In the genomic region with DNA sequence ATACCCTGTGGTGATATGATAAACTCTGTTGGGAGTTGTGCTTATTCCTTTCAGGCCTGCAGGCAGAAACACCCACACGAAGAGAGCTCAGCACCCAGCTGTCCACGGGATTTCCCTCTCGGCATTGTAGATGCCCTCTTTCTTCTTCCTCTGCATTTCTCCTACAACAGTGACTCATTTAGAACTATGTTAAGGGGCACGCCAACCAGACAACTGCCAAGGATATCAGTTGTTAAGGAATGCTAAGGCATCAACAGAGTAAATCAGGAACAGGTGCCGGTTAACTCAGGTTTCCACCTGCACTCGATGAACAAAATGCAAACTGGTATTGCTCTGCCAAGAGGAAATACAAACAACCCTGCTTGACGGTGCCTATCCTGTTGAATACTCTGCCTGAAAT, we compare ENCODE assay signal across 11 cellular contexts.
DNase-seq lines count a peak whose midpoint lies in the region; ATAC-seq and TF ChIP-seq lines count a peak whose summit lies in the region.
"Had no signal": no experiment of that assay in that cellular context is flagged by ENCODE, and none has a peak within 500 bp of the region (broad histone marks: within the 10 kb centered on the region; RNA-seq: fewer than 3 reads in every experiment).

No MANE protein-coding gene starts in this region.

- no peak overlapping the region for H3K4me2 ChIP-seq in GM23248 (ENCODE audit: unreplicated experiment)
- no peak overlapping the region for H3K4me2 ChIP-seq in smooth muscle cell

- peak; percentile 75 for DNase-seq in A172 (ENCODE audit: low spot score)
- DNase-seq in GM23248 = peak; percentile 36
- peak; percentile 7 to 32 for DNase-seq in SJCRH30
- DNase-seq in inferior parietal cortex (ENCODE audit: extremely low spot score) = peak; percentile 30
- DNase-seq in GM13977 (ENCODE audit: low spot score) = no peak
- DNase-seq in smooth muscle cell (lab: John Stamatoyannopoulos, UW; ENCODE audit: unreplicated experiment) = no peak
- no peak for DNase-seq in NCI-H345 (lab: John Stamatoyannopoulos, UW)
- no peak for DNase-seq in upper lobe of right lung
- DNase-seq: endodermal cell, NCI-H1694 had no signal

- TF ChIP-seq CTCF in GM13977 (IDR thresholded peaks at IDR 0.05; ENCODE audit: extremely low read depth, insufficient read depth, missing control alignments) (no peak), smooth muscle cell (IDR thresholded peaks at IDR 0.05; ENCODE audit: borderline replicate concordance, insufficient read depth, poor library complexity, severe bottlenecking) (no peak), upper lobe of right lung (IDR thresholded peaks at IDR 0.05) (no peak)

- H4K20me1 ChIP-seq in GM23248 (ENCODE audit: insufficient read depth) (no peaks in the 10 kb centered on the region), smooth muscle cell (ENCODE audit: low read depth) (no peaks in the 10 kb centered on the region)

- H3K27ac ChIP-seq in GM23248 (no peak overlapping the region), SJCRH30 (no peak overlapping the region), smooth muscle cell (ENCODE audit: low read depth) (no peak overlapping the region), upper lobe of right lung (no peak overlapping the region)
- H3K27ac ChIP-seq: thoracic aorta had no signal

- H3K9ac ChIP-seq in GM23248 (no peak overlapping the region), smooth muscle cell (ENCODE audit: low read depth) (no peak overlapping the region)

- no peaks in the 10 kb centered on the region for H3K9me2 ChIP-seq in GM23248 (ENCODE audit: insufficient read depth)

- H3K4me1 ChIP-seq in GM23248 (ENCODE audit: insufficient read depth) (no peaks in the 10 kb centered on the region), SJCRH30 (no peaks in the 10 kb centered on the region), smooth muscle cell (ENCODE audit: low read depth) (no peaks in the 10 kb centered on the region), upper lobe of right lung (no peaks in the 10 kb centered on the region)

- H3K36me3 ChIP-seq in GM23248 (ENCODE audit: low read depth) (no peaks in the 10 kb centered on the region), SJCRH30 (no peaks in the 10 kb centered on the region), smooth muscle cell (ENCODE audit: low read depth) (no peaks in the 10 kb centered on the region), upper lobe of right lung (no peaks in the 10 kb centered on the region)
- H3K36me3 ChIP-seq: thoracic aorta had no signal

- in situ Hi-C loops in GM23248 (cut with MboI) (no loop called here), GM13977 (cut with MboI; ENCODE audit: low pct_unique_long_range_greater_than_20kb, low sequenced_read_pairs, unreplicated experiment) (no loop called here)

- H3K27me3 ChIP-seq in GM23248 (replicated peaks; ENCODE audit: insufficient read depth) = no peaks in the 10 kb centered on the region
- H3K27me3 ChIP-seq in SJCRH30 = no peaks in the 10 kb centered on the region
- H3K27me3 ChIP-seq in smooth muscle cell (ENCODE audit: low read depth) = no peaks in the 10 kb centered on the region
- no peaks in the 10 kb centered on the region for H3K27me3 ChIP-seq in upper lobe of right lung

- H3K79me2 ChIP-seq in GM23248 (ENCODE audit: insufficient read depth) (no peaks in the 10 kb centered on the region), smooth muscle cell (ENCODE audit: low read depth) (no peaks in the 10 kb centered on the region)

- 14 to 15% methylated on average over 7 of the region's 7 CpGs for WGBS in GM23248 (ENCODE audit: low coverage in 1 of 2, low lambda C conversion rate in 2 of 2, missing lambda C conversion rate in 2 of 2), 2 experiments
- WGBS in smooth muscle cell (ENCODE audit: low lambda C conversion rate) = 63% methylated on average over 7 of the region's 7 CpGs

- ATAC-seq in upper lobe of right lung = no peak

- intact Hi-C loops in upper lobe of right lung (cut with DNase I) = no loop called here

- no peaks in the 10 kb centered on the region for H3K9me3 ChIP-seq in GM23248 (ENCODE audit: low read depth)
- no peaks in the 10 kb centered on the region for H3K9me3 ChIP-seq in SJCRH30 (replicated peaks)
- no peaks in the 10 kb centered on the region for H3K9me3 ChIP-seq in smooth muscle cell (replicated peaks; ENCODE audit: low read depth)
- no peaks in the 10 kb centered on the region for H3K9me3 ChIP-seq in upper lobe of right lung
- H3K9me3 ChIP-seq: thoracic aorta had no signal

- no peak overlapping the region for H3K4me3 ChIP-seq in GM23248
- no peak overlapping the region for H3K4me3 ChIP-seq in SJCRH30
- H3K4me3 ChIP-seq in smooth muscle cell = no peak overlapping the region
- no peak overlapping the region for H3K4me3 ChIP-seq in upper lobe of right lung
- H3K4me3 ChIP-seq: thoracic aorta had no signal

- H3F3A ChIP-seq in GM23248 (ENCODE audit: insufficient read depth) (no peaks in the 10 kb centered on the region), smooth muscle cell (ENCODE audit: low read depth) (no peaks in the 10 kb centered on the region)

- H2AFZ ChIP-seq in GM23248 (no peak overlapping the region), smooth muscle cell (ENCODE audit: low read depth) (no peak overlapping the region)

Comparison
In these comparisons a context has a peak if more than half of its experiments do, and no peak if none do; other contexts are left out.
1. DNase-seq: peak in A172 (single experiment), GM23248 (single experiment), SJCRH30 (2 of 2) and inferior parietal cortex (single experiment); none in GM13977 (single experiment), smooth muscle cell (single experiment), NCI-H345 (single experiment) and upper lobe of right lung (single experiment).